ENCODE assay signal across 11 cellular contexts in the genomic region with DNA sequence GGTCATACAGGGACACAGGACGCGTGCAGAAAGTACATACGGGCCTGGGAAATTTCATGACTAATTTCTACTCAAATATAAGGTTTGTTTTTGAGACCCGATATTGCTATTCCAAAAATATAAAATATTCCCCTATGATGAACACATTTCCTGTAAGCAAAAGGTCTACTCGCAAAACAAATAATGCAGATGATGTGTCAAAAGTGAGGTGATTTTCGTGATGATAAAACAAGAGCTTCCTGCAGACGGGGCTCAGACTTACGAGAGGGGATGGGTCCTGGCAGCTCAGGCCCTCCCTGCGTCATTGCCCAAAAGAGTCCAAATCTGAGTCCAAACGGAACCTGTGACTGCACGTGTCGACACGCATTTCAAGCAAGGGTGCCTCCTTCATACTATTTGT.
DNase-seq lines count a peak whose midpoint lies in the region; ATAC-seq, FAIRE-seq and TF ChIP-seq lines count a peak whose summit lies in the region.
"Had no signal": no experiment of that assay in that cellular context is flagged by ENCODE, and none has a peak within 500 bp of the region (broad histone marks: within the 10 kb centered on the region; RNA-seq: fewer than 3 reads in every experiment).

No MANE protein-coding gene starts in this region.

- no peaks in the 10 kb centered on the region for H3K79me2 ChIP-seq in HepG2 (ENCODE audit: insufficient read depth, low read length)

- TF ChIP-seq CTCF in GM12864 (IDR thresholded peaks at IDR 0.05; ENCODE audit: low read depth, low read length, missing control alignments): no peak
- no peak for TF ChIP-seq CTCF in HepG2 (CRISPR knock-in tag; IDR thresholded peaks at IDR 0.05)

- no peaks in the 10 kb centered on the region for H3K9me3 Mint-ChIP-seq in dendritic cell treated with granulocyte-macrophage colony-stimulating factor and Interleukin-4, amounts not matched to agents 40 ng/mL and 50 ng/mL, for 4 days

- peaks cover 87% of the 10 kb centered on the region for H3K4me1 Mint-ChIP-seq in dendritic cell treated with granulocyte-macrophage colony-stimulating factor and Interleukin-4, amounts not matched to agents 40 ng/mL and 50 ng/mL, for 4 days (ENCODE audit: low read depth)

- no peak for FAIRE-seq in HepG2 (lab: Jason Lieb, UNC)

- H3K36me3 ChIP-seq in rectal smooth muscle tissue (ENCODE audit: control insufficient read depth, insufficient read depth, low read length): no peaks in the 10 kb centered on the region
- no peaks in the 10 kb centered on the region; a peak in 1 of 5 replicates for H3K36me3 ChIP-seq in HepG2 (replicated peaks in 1 of 2; ENCODE audit: control insufficient read depth in 1 of 2, insufficient read depth in 2 of 2, low read length in 2 of 2)
- H3K36me3 ChIP-seq: tibial artery had no signal

- peaks cover 21% of the 10 kb centered on the region for H3K4me1 ChIP-seq in rectal smooth muscle tissue (ENCODE audit: control insufficient read depth, insufficient read depth, low read length)
- peaks cover 22% of the 10 kb centered on the region for H3K4me1 ChIP-seq in HepG2 (ENCODE audit: insufficient read depth, low read length)

- peaks cover 70% of the 10 kb centered on the region for H3K36me3 Mint-ChIP-seq in dendritic cell treated with granulocyte-macrophage colony-stimulating factor and Interleukin-4, amounts not matched to agents 40 ng/mL and 50 ng/mL, for 4 days (ENCODE audit: low read depth)

- H3K4me3 Mint-ChIP-seq in dendritic cell treated with granulocyte-macrophage colony-stimulating factor and Interleukin-4, amounts not matched to agents 40 ng/mL and 50 ng/mL, for 4 days: no peak overlapping the region

- intact Hi-C loops in dendritic cell treated with granulocyte-macrophage colony-stimulating factor and Interleukin-4, amounts not matched to agents 40 ng/mL and 50 ng/mL, for 4 days (cut with micrococcal nuclease): no loop called here
- intact Hi-C loops in HepG2 (cut with micrococcal nuclease; ENCODE audit: unreplicated experiment): no loop called here

- H3K4me2 ChIP-seq in HepG2 (ENCODE audit: low read depth, low read length): no peak overlapping the region

- H3K27ac ChIP-seq in rectal smooth muscle tissue (ENCODE audit: low read depth, low read length): peak overlapping the region; percentile 47
- H3K27ac ChIP-seq in HepG2 (ENCODE audit: extremely low read length, insufficient read depth, low read length): no peak overlapping the region

- TF ChIP-seq RAD21 in HepG2 (CRISPR knock-in tag; IDR thresholded peaks at IDR 0.05): no peak

- DNase-seq in GM12864 (ENCODE audit: low read depth) (no peak), T-helper 2 cell (peak in 4 of 5 experiments; percentile 39 to 86 (median 54)), HepG2 (ENCODE audit: low spot score) (no peak), NCI-H146 treated with DMSO at 0.1 percent for 48 hours (lab: John Stamatoyannopoulos, UW; ENCODE audit: unreplicated experiment) (no peak)
- DNase-seq: DMS79, nucleus accumbens, tibial artery had no signal

- peak overlapping the region; percentile 93 for H3K27ac Mint-ChIP-seq in dendritic cell treated with granulocyte-macrophage colony-stimulating factor and Interleukin-4, amounts not matched to agents 40 ng/mL and 50 ng/mL, for 4 days

- WGBS in HepG2 (ENCODE audit: low lambda C conversion rate): 94% methylated on average over 13 of the region's 13 CpGs

- H4K20me1 ChIP-seq in HepG2 (ENCODE audit: insufficient read depth, low read length): no peaks in the 10 kb centered on the region

- H3K27me3 ChIP-seq in rectal smooth muscle tissue (ENCODE audit: control insufficient read depth, insufficient read depth, low read length) (no peaks in the 10 kb centered on the region), HepG2 (ENCODE audit: control insufficient read depth in 1 of 2, insufficient read depth in 2 of 2, low read length in 2 of 2) (no peaks in the 10 kb centered on the region)
- H3K27me3 ChIP-seq: tibial artery had no signal

- H3K27me3 Mint-ChIP-seq in dendritic cell treated with granulocyte-macrophage colony-stimulating factor and Interleukin-4, amounts not matched to agents 40 ng/mL and 50 ng/mL, for 4 days: no peaks in the 10 kb centered on the region

- in situ Hi-C loops in HepG2 (cut with HindIII; ENCODE audit: extremely low pct_ligation_motif_present, low pct_unique_long_range_greater_than_20kb): no loop called here

- no peak for TF ChIP-seq EP300 in HepG2 (IDR thresholded peaks at IDR 0.05; ENCODE audit: low read depth in 2 of 2, low read length in 2 of 2)
- TF ChIP-seq EP300 in HepG2 (CRISPR knock-in tag; IDR thresholded peaks at IDR 0.05; ENCODE audit: borderline replicate concordance): no peak

- ATAC-seq in HepG2 (no peak), GM21367 (IDR thresholded peaks at IDR 0.05; ENCODE audit: unreplicated experiment) (no peak), GM21515 (IDR thresholded peaks at IDR 0.05; ENCODE audit: unreplicated experiment) (no peak)

- POLR2A ChIA-PET in HepG2 (lab: Yijun Ruan, JAX): no interaction called here

- H3K4me3 ChIP-seq in GM12864 (ENCODE audit: low read depth, low read length): peak overlapping the region; percentile 31; the same call in 1 of the 2 replicates
- H3K4me3 ChIP-seq in rectal smooth muscle tissue (ENCODE audit: low read length): no peak overlapping the region
- no peak overlapping the region for H3K4me3 ChIP-seq in HepG2 (replicated peaks in 1 of 3; ENCODE audit: insufficient read depth in 1 of 3, low read depth in 2 of 3, low read length in 3 of 3)
- H3K4me3 ChIP-seq: tibial artery had no signal

- no peak overlapping the region for H2AFZ ChIP-seq in HepG2 (ENCODE audit: low read length)

- no peaks in the 10 kb centered on the region for H3K9me3 ChIP-seq in HepG2 (ENCODE audit: low read length)
- H3K9me3 ChIP-seq: tibial artery had no signal

- H3K9ac ChIP-seq in rectal smooth muscle tissue (ENCODE audit: low read length): no peak overlapping the region
- H3K9ac ChIP-seq in HepG2 (ENCODE audit: insufficient read depth, low read depth, low read length): no peak overlapping the region

- CTCF ChIA-PET in HepG2 (lab: Yijun Ruan, JAX; ENCODE audit: low intra/inter-chr PET ratio, low total read pairs): no interaction called here

- BruUV-seq in HepG2 (replicated peaks; lab: Mats Ljungman, UMichigan): no TSS peak

- TF ChIP-seq POLR2A in HepG2 (IDR thresholded peaks at IDR 0.05; ENCODE audit: insufficient read depth in 1 of 2, low read depth in 2 of 2, low read length in 2 of 2): no peak

TF ChIP-seq in HepG2, 621 proteins besides CTCF, POLR2A, EP300 and RAD21 (continues in another document):
- TF ChIP-seq, protein P1, sequence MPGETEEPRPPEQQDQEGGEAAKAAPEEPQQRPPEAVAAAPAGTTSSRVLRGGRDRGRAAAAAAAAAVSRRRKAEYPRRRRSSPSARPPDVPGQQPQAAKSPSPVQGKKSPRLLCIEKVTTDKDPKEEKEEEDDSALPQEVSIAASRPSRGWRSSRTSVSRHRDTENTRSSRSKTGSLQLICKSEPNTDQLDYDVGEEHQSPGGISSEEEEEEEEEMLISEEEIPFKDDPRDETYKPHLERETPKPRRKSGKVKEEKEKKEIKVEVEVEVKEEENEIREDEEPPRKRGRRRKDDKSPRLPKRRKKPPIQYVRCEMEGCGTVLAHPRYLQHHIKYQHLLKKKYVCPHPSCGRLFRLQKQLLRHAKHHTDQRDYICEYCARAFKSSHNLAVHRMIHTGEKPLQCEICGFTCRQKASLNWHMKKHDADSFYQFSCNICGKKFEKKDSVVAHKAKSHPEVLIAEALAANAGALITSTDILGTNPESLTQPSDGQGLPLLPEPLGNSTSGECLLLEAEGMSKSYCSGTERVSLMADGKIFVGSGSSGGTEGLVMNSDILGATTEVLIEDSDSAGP (CRISPR knock-in tag; IDR thresholded peaks at IDR 0.05; ENCODE audit: borderline replicate concordance): no peak
- TF ChIP-seq SMAD9 (CRISPR knock-in tag; IDR thresholded peaks at IDR 0.05) (no peak), GATAD1 (CRISPR knock-in tag; IDR thresholded peaks at IDR 0.05) (no peak), NONO (IDR thresholded peaks at IDR 0.05) (no peak), NONO (CRISPR knock-in tag; conservative IDR thresholded peaks at IDR 0.05) (no peak), ZNF260 (CRISPR knock-in tag; IDR thresholded peaks at IDR 0.05; ENCODE audit: borderline replicate concordance, low read depth) (no peak), ZKSCAN5 (CRISPR knock-in tag; IDR thresholded peaks at IDR 0.05) (no peak), ZNF230 (CRISPR knock-in tag; IDR thresholded peaks at IDR 0.05) (no peak)
- TF ChIP-seq, protein P2, sequence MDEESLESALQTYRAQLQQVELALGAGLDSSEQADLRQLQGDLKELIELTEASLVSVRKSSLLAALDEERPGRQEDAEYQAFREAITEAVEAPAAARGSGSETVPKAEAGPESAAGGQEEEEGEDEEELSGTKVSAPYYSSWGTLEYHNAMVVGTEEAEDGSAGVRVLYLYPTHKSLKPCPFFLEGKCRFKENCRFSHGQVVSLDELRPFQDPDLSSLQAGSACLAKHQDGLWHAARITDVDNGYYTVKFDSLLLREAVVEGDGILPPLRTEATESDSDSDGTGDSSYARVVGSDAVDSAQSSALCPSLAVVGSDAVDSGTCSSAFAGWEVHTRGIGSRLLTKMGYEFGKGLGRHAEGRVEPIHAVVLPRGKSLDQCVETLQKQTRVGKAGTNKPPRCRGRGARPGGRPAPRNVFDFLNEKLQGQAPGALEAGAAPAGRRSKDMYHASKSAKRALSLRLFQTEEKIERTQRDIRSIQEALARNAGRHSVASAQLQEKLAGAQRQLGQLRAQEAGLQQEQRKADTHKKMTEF (CRISPR knock-in tag; IDR thresholded peaks at IDR 0.05): no peak
- TF ChIP-seq, protein P3, sequence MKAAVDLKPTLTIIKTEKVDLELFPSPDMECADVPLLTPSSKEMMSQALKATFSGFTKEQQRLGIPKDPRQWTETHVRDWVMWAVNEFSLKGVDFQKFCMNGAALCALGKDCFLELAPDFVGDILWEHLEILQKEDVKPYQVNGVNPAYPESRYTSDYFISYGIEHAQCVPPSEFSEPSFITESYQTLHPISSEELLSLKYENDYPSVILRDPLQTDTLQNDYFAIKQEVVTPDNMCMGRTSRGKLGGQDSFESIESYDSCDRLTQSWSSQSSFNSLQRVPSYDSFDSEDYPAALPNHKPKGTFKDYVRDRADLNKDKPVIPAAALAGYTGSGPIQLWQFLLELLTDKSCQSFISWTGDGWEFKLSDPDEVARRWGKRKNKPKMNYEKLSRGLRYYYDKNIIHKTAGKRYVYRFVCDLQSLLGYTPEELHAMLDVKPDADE (CRISPR knock-in tag; IDR thresholded peaks at IDR 0.05): no peak
- TF ChIP-seq, protein P4, sequence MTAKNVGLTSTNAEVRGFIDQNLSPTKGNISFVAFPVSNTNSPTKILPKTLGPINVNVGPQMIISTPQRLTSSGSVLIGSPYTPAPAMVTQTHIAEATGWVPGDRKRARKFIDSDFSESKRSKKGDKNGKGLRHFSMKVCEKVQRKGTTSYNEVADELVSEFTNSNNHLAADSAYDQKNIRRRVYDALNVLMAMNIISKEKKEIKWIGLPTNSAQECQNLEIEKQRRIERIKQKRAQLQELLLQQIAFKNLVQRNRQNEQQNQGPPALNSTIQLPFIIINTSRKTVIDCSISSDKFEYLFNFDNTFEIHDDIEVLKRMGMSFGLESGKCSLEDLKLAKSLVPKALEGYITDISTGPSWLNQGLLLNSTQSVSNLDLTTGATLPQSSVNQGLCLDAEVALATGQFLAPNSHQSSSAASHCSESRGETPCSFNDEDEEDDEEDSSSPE (CRISPR knock-in tag; IDR thresholded peaks at IDR 0.05): no peak

Comparison
In these comparisons a context has a peak if more than half of its experiments do, and no peak if none do; other contexts are left out.
1. DNase-seq: peak in T-helper 2 cell (4 of 5); none in GM12864 (single experiment), HepG2 (single experiment) and NCI-H146 treated with DMSO at 0.1 percent for 48 hours (single experiment).